Comparison of ENCODE assay signal across 1 cellular context in the genomic region with DNA sequence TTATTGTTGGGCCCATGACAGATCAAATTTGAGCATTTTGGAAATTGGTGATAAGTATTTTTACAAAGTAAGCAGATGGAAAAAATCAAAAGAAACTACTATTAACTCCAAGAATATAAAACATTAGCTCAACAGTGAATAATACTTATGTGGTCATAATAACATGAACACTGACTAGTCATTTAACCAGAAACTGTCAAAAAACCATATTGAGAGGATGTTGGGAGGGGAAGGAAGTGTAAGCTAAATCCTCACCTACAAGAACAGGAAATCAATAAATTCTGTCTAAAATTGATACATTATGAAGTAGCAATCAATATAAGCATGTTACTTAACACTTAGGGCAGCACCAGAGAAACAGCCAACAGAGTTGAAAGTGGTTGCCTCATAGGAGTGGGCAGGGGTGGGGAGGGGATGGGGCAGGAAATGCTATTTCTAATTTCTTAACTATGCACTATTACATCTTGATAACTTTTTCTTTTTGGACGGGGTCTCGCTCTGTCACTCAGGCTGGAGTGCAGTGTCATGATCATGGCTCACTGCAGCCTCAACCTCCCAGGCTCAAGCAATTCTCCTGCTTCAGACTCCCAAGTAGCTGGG.
TF ChIP-seq lines count a peak whose summit lies in the region.

No MANE protein-coding gene starts in this region.

TF ChIP-seq in SK-N-SH, 30 proteins besides CTCF, POLR2A, EP300 and RAD21 (continued from another document):
- TF ChIP-seq, protein P1, sequence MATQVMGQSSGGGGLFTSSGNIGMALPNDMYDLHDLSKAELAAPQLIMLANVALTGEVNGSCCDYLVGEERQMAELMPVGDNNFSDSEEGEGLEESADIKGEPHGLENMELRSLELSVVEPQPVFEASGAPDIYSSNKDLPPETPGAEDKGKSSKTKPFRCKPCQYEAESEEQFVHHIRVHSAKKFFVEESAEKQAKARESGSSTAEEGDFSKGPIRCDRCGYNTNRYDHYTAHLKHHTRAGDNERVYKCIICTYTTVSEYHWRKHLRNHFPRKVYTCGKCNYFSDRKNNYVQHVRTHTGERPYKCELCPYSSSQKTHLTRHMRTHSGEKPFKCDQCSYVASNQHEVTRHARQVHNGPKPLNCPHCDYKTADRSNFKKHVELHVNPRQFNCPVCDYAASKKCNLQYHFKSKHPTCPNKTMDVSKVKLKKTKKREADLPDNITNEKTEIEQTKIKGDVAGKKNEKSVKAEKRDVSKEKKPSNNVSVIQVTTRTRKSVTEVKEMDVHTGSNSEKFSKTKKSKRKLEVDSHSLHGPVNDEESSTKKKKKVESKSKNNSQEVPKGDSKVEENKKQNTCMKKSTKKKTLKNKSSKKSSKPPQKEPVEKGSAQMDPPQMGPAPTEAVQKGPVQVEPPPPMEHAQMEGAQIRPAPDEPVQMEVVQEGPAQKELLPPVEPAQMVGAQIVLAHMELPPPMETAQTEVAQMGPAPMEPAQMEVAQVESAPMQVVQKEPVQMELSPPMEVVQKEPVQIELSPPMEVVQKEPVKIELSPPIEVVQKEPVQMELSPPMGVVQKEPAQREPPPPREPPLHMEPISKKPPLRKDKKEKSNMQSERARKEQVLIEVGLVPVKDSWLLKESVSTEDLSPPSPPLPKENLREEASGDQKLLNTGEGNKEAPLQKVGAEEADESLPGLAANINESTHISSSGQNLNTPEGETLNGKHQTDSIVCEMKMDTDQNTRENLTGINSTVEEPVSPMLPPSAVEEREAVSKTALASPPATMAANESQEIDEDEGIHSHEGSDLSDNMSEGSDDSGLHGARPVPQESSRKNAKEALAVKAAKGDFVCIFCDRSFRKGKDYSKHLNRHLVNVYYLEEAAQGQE (IDR thresholded peaks at IDR 0.05; ENCODE audit: low read depth, low read length): no peak
- TF ChIP-seq TCF12 (IDR thresholded peaks at IDR 0.05) (no peak), GABPA (IDR thresholded peaks at IDR 0.05; ENCODE audit: low read depth) (no peak), SIN3A (IDR thresholded peaks at IDR 0.05; ENCODE audit: borderline replicate concordance, low read depth, low read length) (no peak), SMC3 (IDR thresholded peaks at IDR 0.05; ENCODE audit: low read depth, low read length) (no peak), EZH2phosphoT487 (IDR thresholded peaks at IDR 0.05; ENCODE audit: borderline replicate concordance, low read depth) (no peak), NFIC (IDR thresholded peaks at IDR 0.05; ENCODE audit: borderline replicate concordance) (no peak)
- TF ChIP-seq, protein P2, sequence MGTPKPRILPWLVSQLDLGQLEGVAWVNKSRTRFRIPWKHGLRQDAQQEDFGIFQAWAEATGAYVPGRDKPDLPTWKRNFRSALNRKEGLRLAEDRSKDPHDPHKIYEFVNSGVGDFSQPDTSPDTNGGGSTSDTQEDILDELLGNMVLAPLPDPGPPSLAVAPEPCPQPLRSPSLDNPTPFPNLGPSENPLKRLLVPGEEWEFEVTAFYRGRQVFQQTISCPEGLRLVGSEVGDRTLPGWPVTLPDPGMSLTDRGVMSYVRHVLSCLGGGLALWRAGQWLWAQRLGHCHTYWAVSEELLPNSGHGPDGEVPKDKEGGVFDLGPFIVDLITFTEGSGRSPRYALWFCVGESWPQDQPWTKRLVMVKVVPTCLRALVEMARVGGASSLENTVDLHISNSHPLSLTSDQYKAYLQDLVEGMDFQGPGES (IDR thresholded peaks at IDR 0.05; ENCODE audit: low read depth, low read length): no peak
- TF ChIP-seq, protein P3, sequence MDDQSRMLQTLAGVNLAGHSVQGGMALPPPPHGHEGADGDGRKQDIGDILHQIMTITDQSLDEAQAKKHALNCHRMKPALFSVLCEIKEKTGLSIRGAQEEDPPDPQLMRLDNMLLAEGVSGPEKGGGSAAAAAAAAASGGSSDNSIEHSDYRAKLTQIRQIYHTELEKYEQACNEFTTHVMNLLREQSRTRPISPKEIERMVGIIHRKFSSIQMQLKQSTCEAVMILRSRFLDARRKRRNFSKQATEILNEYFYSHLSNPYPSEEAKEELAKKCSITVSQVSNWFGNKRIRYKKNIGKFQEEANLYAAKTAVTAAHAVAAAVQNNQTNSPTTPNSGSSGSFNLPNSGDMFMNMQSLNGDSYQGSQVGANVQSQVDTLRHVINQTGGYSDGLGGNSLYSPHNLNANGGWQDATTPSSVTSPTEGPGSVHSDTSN (IDR thresholded peaks at IDR 0.05): no peak
